Comparison of ENCODE assay signal across 8 cellular contexts in the genomic region with DNA sequence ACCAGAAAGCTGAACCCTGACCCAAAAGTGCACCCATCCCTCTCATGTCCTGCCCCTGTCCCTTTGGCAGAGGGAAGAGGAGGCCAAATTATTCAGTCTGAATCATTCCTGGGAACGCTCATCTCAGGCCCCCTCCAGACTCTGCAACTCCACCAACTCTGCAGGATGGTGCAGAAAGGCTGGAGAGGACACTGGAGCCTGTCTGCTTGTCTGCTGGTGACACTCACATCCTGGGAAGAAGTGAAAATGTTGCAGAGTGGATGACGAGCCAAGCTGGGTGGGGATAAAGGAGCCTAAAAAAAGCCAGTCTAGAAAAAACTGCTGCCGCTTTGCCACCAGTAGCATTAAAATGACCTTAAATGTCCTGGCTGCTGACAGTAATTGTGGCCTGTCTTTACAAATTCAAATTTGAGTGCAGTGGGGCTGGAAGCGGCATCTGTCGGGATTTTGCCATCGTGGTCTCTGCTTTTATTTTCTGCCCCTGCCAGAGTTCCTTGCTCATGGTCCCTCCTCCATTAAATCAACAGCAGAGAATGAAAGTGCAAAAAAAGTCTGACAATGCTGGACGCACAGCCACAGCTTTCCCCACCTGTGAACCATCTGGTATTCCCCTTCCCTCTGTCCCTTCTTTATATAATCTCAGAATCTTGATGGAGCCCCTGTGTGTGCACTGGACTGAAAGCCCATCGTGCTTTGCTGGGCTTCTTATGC.
DNase-seq lines count a peak whose midpoint lies in the region; ATAC-seq and TF ChIP-seq lines count a peak whose summit lies in the region.

No MANE protein-coding gene starts in this region.

- ATAC-seq in HG02870 (IDR thresholded peaks at IDR 0.05; ENCODE audit: unreplicated experiment) = no peak

- no peaks in the 10 kb centered on the region for H3K27me3 Mint-ChIP-seq in IgD-negative memory B cell
- no peaks in the 10 kb centered on the region for H3K27me3 Mint-ChIP-seq in mesothelial cell of epicardium (ENCODE audit: low read depth)

- peaks cover 10% of the 10 kb centered on the region for H3K36me3 Mint-ChIP-seq in IgD-negative memory B cell
- peaks cover 35% of the 10 kb centered on the region for H3K36me3 Mint-ChIP-seq in mesothelial cell of epicardium

- TF ChIP-seq CTCF in AG09309 (IDR thresholded peaks at IDR 0.05; ENCODE audit: control insufficient read depth, insufficient read depth, low read depth, low read length, missing control alignments) (no peak), mesothelial cell of epicardium (IDR thresholded peaks at IDR 0.05; ENCODE audit: unreplicated experiment) (no peak)

- H3K27ac Mint-ChIP-seq in IgD-negative memory B cell = peak overlapping the region; percentile 78 to 98 (median 94)
- peak overlapping the region; percentile 91 for H3K27ac Mint-ChIP-seq in mesothelial cell of epicardium

- peak overlapping the region; percentile 7 for H3K4me3 ChIP-seq in AG09309 (ENCODE audit: control insufficient read depth, low read depth, low read length)

- DNase-seq in AG09309 (ENCODE audit: low read depth) (no peak), cerebellar cortex (ENCODE audit: low spot score) (peak; percentile 68), mesothelial cell of epicardium (ENCODE audit: low spot score in 2 of 2, unreplicated experiment in 2 of 2) (no peak), SW 1271 (lab: John Stamatoyannopoulos, UW) (no peak), NCI-H187 (lab: John Stamatoyannopoulos, UW) (no peak), ACHN (no peak)

- H3K9me3 Mint-ChIP-seq in IgD-negative memory B cell (no peaks in the 10 kb centered on the region), mesothelial cell of epicardium (no peaks in the 10 kb centered on the region)

- in situ Hi-C loops in ACHN (cut with HindIII; ENCODE audit: low pct_ligation_motif_present, low pct_unique_long_range_greater_than_20kb, low sequenced_read_pairs) = no loop called here

- peaks cover 66 to 73% (median 67%) of the 10 kb centered on the region in 3 donors for H3K4me1 Mint-ChIP-seq in IgD-negative memory B cell
- H3K4me1 Mint-ChIP-seq in mesothelial cell of epicardium = peaks cover 45% of the 10 kb centered on the region

- H3K4me3 Mint-ChIP-seq in IgD-negative memory B cell (peak overlapping the region; percentile 64 to 82 (median 79)), mesothelial cell of epicardium (no peak overlapping the region)
